Comparison of ENCODE assay signal across 31 cellular contexts in genomic region chr3:14457481-14457880, GRCh38. TPM values are rescaled to one million over a fixed set of nuclear protein-coding genes. Genes with fewer than 3 reads are reported as not detected.
DNase-seq lines count a peak whose midpoint lies in the region; ATAC-seq, FAIRE-seq and TF ChIP-seq lines count a peak whose summit lies in the region.
"Had no signal": no experiment of that assay in that cellular context is flagged by ENCODE, and none has a peak within 500 bp of the region (broad histone marks: within the 10 kb centered on the region; RNA-seq: fewer than 3 reads in every experiment).

No MANE protein-coding gene starts in this region.

- CTCF ChIA-PET in HepG2 (lab: Yijun Ruan, JAX; ENCODE audit: low intra/inter-chr PET ratio, low total read pairs): no interaction called here

- no peak overlapping the region for H3K4me2 ChIP-seq in HepG2 (ENCODE audit: low read depth, low read length)

- H3K36me3 ChIP-seq in HepG2 (replicated peaks in 1 of 2; ENCODE audit: control insufficient read depth in 1 of 2, insufficient read depth in 2 of 2, low read length in 2 of 2) (peaks cover 8 to 25% of the 10 kb centered on the region in 2 experiments; a peak in 4 of 5 replicates), right lobe of liver (no peaks in the 10 kb centered on the region), body of pancreas (replicated peaks in 1 of 2; ENCODE audit: insufficient read depth in 1 of 2, low read depth in 2 of 2) (no peaks in the 10 kb centered on the region)

- intact Hi-C loops in HepG2 (cut with micrococcal nuclease; ENCODE audit: unreplicated experiment) (no loop called here), right lobe of liver (cut with DNase I) (no loop called here), body of pancreas (cut with DNase I) (no loop called here)

- H3K27ac ChIP-seq in HepG2 (ENCODE audit: extremely low read length, insufficient read depth, low read length) (no peak overlapping the region), right lobe of liver (no peak overlapping the region), body of pancreas (peak overlapping the region in 3 of 4 donors; percentile 58 to 69 (median 67))
- H3K27ac ChIP-seq: coronary artery, Peyer's patch had no signal

- no peaks in the 10 kb centered on the region for H3K9me3 Mint-ChIP-seq in nephron
- H3K9me3 Mint-ChIP-seq: activated B cell treated with CpG ODN at 0.5 μM for 24 hours; activated CD4-positive, alpha-beta T cell treated with anti-CD3 and anti-CD28 coated beads, Interleukin-2, amount 10 ng/mL, durations not matched to agents 7 days and 5 days; CD4-positive, CD25-positive, alpha-beta regulatory T cell; HFFc6 had no signal

- no peaks in the 10 kb centered on the region for H4K20me1 ChIP-seq in HepG2 (ENCODE audit: insufficient read depth, low read length)

- H3K27me3 Mint-ChIP-seq in nephron (ENCODE audit: low read depth): peaks cover 21% of the 10 kb centered on the region
- H3K27me3 Mint-ChIP-seq: activated B cell treated with CpG ODN at 0.5 μM for 24 hours; activated CD4-positive, alpha-beta T cell treated with anti-CD3 and anti-CD28 coated beads, Interleukin-2, amount 10 ng/mL, durations not matched to agents 7 days and 5 days; CD4-positive, CD25-positive, alpha-beta regulatory T cell had no signal

- no peak overlapping the region for H3K4me3 ChIP-seq in HepG2 (replicated peaks in 1 of 3; ENCODE audit: insufficient read depth in 1 of 3, low read depth in 2 of 3, low read length in 3 of 3)
- H3K4me3 ChIP-seq in right lobe of liver: no peak overlapping the region
- no peak overlapping the region for H3K4me3 ChIP-seq in body of pancreas
- H3K4me3 ChIP-seq: coronary artery, Peyer's patch had no signal

- H3K27ac Mint-ChIP-seq in nephron: peak overlapping the region; percentile 70 to 88 (median 86)
- H3K27ac Mint-ChIP-seq: activated B cell treated with CpG ODN at 0.5 μM for 24 hours had no signal

- peaks cover 36% of the 10 kb centered on the region for H3K36me3 Mint-ChIP-seq in nephron (ENCODE audit: low read depth)

- TF ChIP-seq CTCF in HepG2 (CRISPR knock-in tag; IDR thresholded peaks at IDR 0.05): no peak
- no peak for TF ChIP-seq CTCF in right lobe of liver (IDR thresholded peaks at IDR 0.05)
- TF ChIP-seq CTCF in body of pancreas (IDR thresholded peaks at IDR 0.05): no peak
- TF ChIP-seq CTCF in nephron (IDR thresholded peaks at IDR 0.05; ENCODE audit: unreplicated experiment in 3 of 3): no peak

- TF ChIP-seq POLR2A in HepG2 (IDR thresholded peaks at IDR 0.05; ENCODE audit: insufficient read depth in 1 of 2, low read depth in 2 of 2, low read length in 2 of 2) (no peak), right lobe of liver (IDR thresholded peaks at IDR 0.05) (no peak), body of pancreas (IDR thresholded peaks at IDR 0.05) (no peak)

- H3K9ac ChIP-seq in HepG2 (ENCODE audit: insufficient read depth, low read depth, low read length): no peak overlapping the region

- TF ChIP-seq RAD21 in HepG2 (CRISPR knock-in tag; IDR thresholded peaks at IDR 0.05): no peak

- ATAC-seq in HepG2 (no peak), right lobe of liver (no peak), body of pancreas (no peak), HG03469 (IDR thresholded peaks at IDR 0.05; ENCODE audit: unreplicated experiment) (no peak), GM21515 (IDR thresholded peaks at IDR 0.05; ENCODE audit: unreplicated experiment) (no peak), HG03565 (IDR thresholded peaks at IDR 0.05; ENCODE audit: unreplicated experiment) (no peak)
- ATAC-seq: left lobe of liver had no signal

- no peak overlapping the region for H3K4me3 Mint-ChIP-seq in nephron
- H3K4me3 Mint-ChIP-seq: activated B cell treated with CpG ODN at 0.5 μM for 24 hours; activated CD4-positive, alpha-beta T cell treated with anti-CD3 and anti-CD28 coated beads, Interleukin-2, amount 10 ng/mL, durations not matched to agents 7 days and 5 days; CD4-positive, CD25-positive, alpha-beta regulatory T cell; HFFc6 had no signal

- no peaks in the 10 kb centered on the region for H3K9me3 ChIP-seq in HepG2 (ENCODE audit: low read length)
- no peaks in the 10 kb centered on the region for H3K9me3 ChIP-seq in right lobe of liver
- no peaks in the 10 kb centered on the region for H3K9me3 ChIP-seq in body of pancreas
- H3K9me3 ChIP-seq: Peyer's patch had no signal

- H3K27me3 ChIP-seq in HepG2 (ENCODE audit: control insufficient read depth in 1 of 2, insufficient read depth in 2 of 2, low read length in 2 of 2) (no peaks in the 10 kb centered on the region), right lobe of liver (no peaks in the 10 kb centered on the region), body of pancreas (no peaks in the 10 kb centered on the region)
- H3K27me3 ChIP-seq: Peyer's patch had no signal

- BruUV-seq in HepG2 (replicated peaks; lab: Mats Ljungman, UMichigan): no TSS peak

- POLR2A ChIA-PET in HepG2 (lab: Yijun Ruan, JAX): no interaction called here

- DNase-seq in HepG2 (ENCODE audit: low spot score) (no peak), right lobe of liver (no peak), body of pancreas (no peak), NCI-H2107 (lab: John Stamatoyannopoulos, UW) (no peak)
- DNase-seq: activated B cell treated with CpG ODN at 0.5 μM for 24 hours; activated CD4-positive, alpha-beta T cell treated with anti-CD3 and anti-CD28 coated beads, Interleukin-2, amount 10 ng/mL, durations not matched to agents 7 days and 5 days; activated T-cell treated with anti-CD3 and anti-CD28 coated beads, Interleukin-2, amount 50 U/mL, for 48 hours; caudate nucleus; CD4-positive, CD25-positive, alpha-beta regulatory T cell; effector memory CD4-positive, alpha-beta T cell; HFFc6; hypothalamus; Karpas-422; NCI-H1417 treated with DMSO at 0.1 percent for 48 hours; NCI-H2029 treated with DMSO at 0.1 percent for 48 hours; NCI-H2227 treated with DMSO at 0.1 percent for 48 hours; NCI-H69; Peyer's patch; SHP77 treated with DMSO at 0.1 percent for 48 hours; stimulated activated CD4-positive, alpha-beta T cell treated with anti-CD3 and anti-CD28 coated beads, Interleukin-15, amount 100 ng/mL, for 24 hours; stimulated activated CD4-positive, alpha-beta T cell treated with anti-CD3 and anti-CD28 coated beads, Interleukin-4, amount 100 ng/mL, for 4 hours; substantia nigra; T1000 had no signal

- 98% methylated on average over 5 of the region's 5 CpGs for WGBS in HepG2 (ENCODE audit: low lambda C conversion rate)
- 75% methylated on average over 4 of the region's 5 CpGs for WGBS in right lobe of liver (ENCODE audit: insufficient coverage, low coverage, low lambda C conversion rate, missing lambda C conversion rate)
- 83 to 87% methylated on average over 5 of the region's 5 CpGs for WGBS in body of pancreas, 2 donors

- peaks cover 61% of the 10 kb centered on the region for H3K4me1 Mint-ChIP-seq in nephron

- in situ Hi-C loops in HepG2 (cut with HindIII; ENCODE audit: extremely low pct_ligation_motif_present, low pct_unique_long_range_greater_than_20kb): no loop called here

- H3K4me1 ChIP-seq in HepG2 (ENCODE audit: insufficient read depth, low read length) (peaks cover 2% of the 10 kb centered on the region; the same call in 1 of the 2 replicates), right lobe of liver (peaks cover 0 to 2% (median 0%) of the 10 kb centered on the region in 4 donors), body of pancreas (peaks cover 77% of the 10 kb centered on the region)

- H2AFZ ChIP-seq in HepG2 (ENCODE audit: low read length): no peak overlapping the region

- TF ChIP-seq EP300 in HepG2 (IDR thresholded peaks at IDR 0.05; ENCODE audit: low read depth in 2 of 2, low read length in 2 of 2): no peak
- no peak for TF ChIP-seq EP300 in HepG2 (CRISPR knock-in tag; IDR thresholded peaks at IDR 0.05; ENCODE audit: borderline replicate concordance)

- no peak for FAIRE-seq in HepG2 (lab: Jason Lieb, UNC)
- FAIRE-seq: D721Med, urothelium cell line had no signal

- no peaks in the 10 kb centered on the region for H3K79me2 ChIP-seq in HepG2 (ENCODE audit: insufficient read depth, low read length)

TF ChIP-seq in HepG2, 621 proteins besides CTCF, POLR2A, EP300 and RAD21 (continues in another document):
- TF ChIP-seq ZNF256 (CRISPR knock-in tag; conservative IDR thresholded peaks at IDR 0.05): no peak
- TF ChIP-seq ZNF570 (CRISPR knock-in tag; IDR thresholded peaks at IDR 0.05; ENCODE audit: borderline replicate concordance): no peak
- TF ChIP-seq ATM (IDR thresholded peaks at IDR 0.05; ENCODE audit: borderline replicate concordance): no peak
- TF ChIP-seq ZNF740 (CRISPR knock-in tag; IDR thresholded peaks at IDR 0.05): no peak

RNA-seq across cellular contexts. Expression of gene SLC6A6, which starts 55.1 kb away (rescaled TPM):
- 10.7 and 20.7 TPM in 2 replicates for total RNA-seq in HepG2 (2016; rRNA removed; fragmentation: Illumina TruSeq; extraction: Trizol)
- 8.8 and 11.0 TPM in 2 replicates for total RNA-seq in HepG2 (2016; cell fraction: cytosol; rRNA removed; fragmentation: Illumina TruSeq; extraction: Trizol; ENCODE audit: low read depth)
- 8.8 and 20.3 TPM in 2 replicates for total RNA-seq in HepG2 (2016; cell fraction: insoluble cytoplasmic fraction; rRNA removed; fragmentation: Illumina TruSeq; extraction: Trizol)
- 5.1 and 5.2 TPM in 2 replicates for total RNA-seq in HepG2 (2016; cell fraction: membrane; rRNA removed; fragmentation: Illumina TruSeq; extraction: Trizol)
- 25.9 and 32.4 TPM in 2 replicates for total RNA-seq in HepG2 (2016; cell fraction: nucleus; rRNA removed; fragmentation: Illumina TruSeq; extraction: Trizol)
- 14.1 and 15.4 TPM in 2 replicates for polyA plus RNA-seq in HepG2 (2011; rRNA removed)
- polyA plus RNA-seq in HepG2 (2011; cell fraction: cytosol; rRNA removed): 8.6 and 9.7 TPM in 2 replicates
- polyA plus RNA-seq in HepG2 (2011; cell fraction: nucleus; rRNA removed): 33.2 and 41.8 TPM in 2 replicates
- 10.9 and 13.7 TPM in 2 replicates for polyA plus RNA-seq in HepG2 (2012)
- polyA plus RNA-seq in HepG2 (2016; cell fraction: cytosol; fragmentation: Illumina TruSeq; extraction: Trizol; ENCODE audit: low read depth): 0.76 and 1.2 TPM in 2 replicates
- polyA plus RNA-seq in HepG2 (2016; cell fraction: insoluble cytoplasmic fraction; fragmentation: Illumina TruSeq; extraction: Trizol; ENCODE audit: low read depth): 5.9 and 6.8 TPM in 2 replicates
- polyA plus RNA-seq in HepG2 (2016; cell fraction: membrane; fragmentation: Illumina TruSeq; extraction: Trizol; ENCODE audit: low read depth): 1.5 and 1.7 TPM in 2 replicates
- polyA plus RNA-seq in HepG2 (2016; cell fraction: nucleus; fragmentation: Illumina TruSeq; extraction: Trizol; ENCODE audit: insufficient read depth, low read depth): 35.4 and 36.8 TPM in 2 replicates
- polyA minus RNA-seq in HepG2 (2011; rRNA and poly(A)+ RNA removed; ENCODE audit: low replicate concordance): 52.1 and 83.7 TPM in 2 replicates
- polyA minus RNA-seq in HepG2 (2011; cell fraction: cytosol; rRNA and poly(A)+ RNA removed): 14.3 and 18.8 TPM in 2 replicates
- polyA minus RNA-seq in HepG2 (2011; cell fraction: nucleus; rRNA and poly(A)+ RNA removed): 28.2 and 33.0 TPM in 2 replicates
- total RNA-seq in right lobe of liver: 1 to 10 TPM; 1.5 to 8.2 (median 4.1) TPM
- 1 to 10 TPM; 4.9 to 5.7 TPM for total RNA-seq in body of pancreas

Comparison
In these comparisons a context has a peak if more than half of its experiments do, and no peak if none do; other contexts are left out.
1. H3K27ac ChIP-seq: peak in body of pancreas (3 of 4); none in HepG2 (single experiment) and right lobe of liver (0 of 3).